28 cellular contexts compared by ENCODE assay signal in the genomic region with DNA sequence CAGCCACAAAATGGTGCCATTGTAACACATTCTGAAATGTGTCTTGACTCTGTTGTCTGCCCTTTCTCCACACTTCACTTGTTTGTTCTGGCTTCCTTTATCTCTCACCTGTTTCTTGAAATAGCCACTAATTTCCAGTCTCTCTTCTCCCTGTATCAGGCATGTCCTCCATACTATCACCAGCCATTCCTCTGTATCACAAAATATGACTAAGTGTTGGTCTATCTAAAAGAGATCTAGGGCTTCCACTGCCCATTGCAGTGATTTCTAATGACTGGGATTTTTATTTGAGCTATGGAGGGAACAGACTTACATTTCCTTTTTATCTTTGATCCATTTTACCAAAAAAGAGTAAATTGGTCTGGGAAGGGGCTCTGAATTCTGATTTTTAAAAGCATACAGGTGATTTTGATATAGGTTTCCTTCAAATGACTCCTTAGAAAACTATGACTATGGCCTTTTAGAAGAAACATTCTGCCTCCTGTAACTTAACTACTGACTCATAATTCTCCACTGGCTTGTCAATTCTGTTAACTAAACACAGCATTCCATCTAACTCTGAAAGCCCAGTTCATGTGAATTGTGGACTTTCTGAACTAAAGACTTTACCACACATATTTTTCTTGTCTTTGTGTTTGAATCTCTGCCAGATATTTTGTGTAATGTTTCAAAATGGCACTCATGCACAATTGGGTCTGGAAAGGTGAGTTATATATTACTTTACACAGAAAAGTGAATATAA.
DNase-seq lines count a peak whose midpoint lies in the region; ATAC-seq and TF ChIP-seq lines count a peak whose summit lies in the region.
"Had no signal": no experiment of that assay in that cellular context is flagged by ENCODE, and none has a peak within 500 bp of the region (broad histone marks: within the 10 kb centered on the region; RNA-seq: fewer than 3 reads in every experiment).

No MANE protein-coding gene starts in this region.

- H2AFZ ChIP-seq in hepatocyte: no peak overlapping the region
- H2AFZ ChIP-seq: parathyroid adenoma had no signal

- H3K36me3 Mint-ChIP-seq in HFFc6 (ENCODE audit: low read depth): no peaks in the 10 kb centered on the region
- H3K36me3 Mint-ChIP-seq in activated T-helper 1 cell treated with anti-CD3 and anti-CD28 coated beads, Interleukin-12 subunit alpha, Interleukin-12 subunit beta, Interleukin-2, Interleukin-4 antibody, amounts not matched to agents 30 ng/mL and 10 ng/mL and 1 ng/mL, durations not matched to agents 14 hours and 24 hours and 36 hours (ENCODE audit: low read depth): no peaks in the 10 kb centered on the region
- H3K36me3 Mint-ChIP-seq: activated naive CD8-positive, alpha-beta T cell; memory B cell; naive thymus-derived CD8-positive, alpha-beta T cell had no signal

- H3K9me2 ChIP-seq in hepatocyte (replicated peaks; ENCODE audit: insufficient read depth): no peaks in the 10 kb centered on the region

- H3K4me1 Mint-ChIP-seq in HFFc6 (ENCODE audit: low read depth): peaks cover 16% of the 10 kb centered on the region; the same call in 1 of the 2 replicates
- no peaks in the 10 kb centered on the region for H3K4me1 Mint-ChIP-seq in activated T-helper 1 cell treated with anti-CD3 and anti-CD28 coated beads, Interleukin-12 subunit alpha, Interleukin-12 subunit beta, Interleukin-2, Interleukin-4 antibody, amounts not matched to agents 30 ng/mL and 10 ng/mL and 1 ng/mL, durations not matched to agents 14 hours and 24 hours and 36 hours (ENCODE audit: low read depth)
- H3K4me1 Mint-ChIP-seq: memory B cell; naive thymus-derived CD8-positive, alpha-beta T cell; stimulated activated naive CD8-positive, alpha-beta T cell treated with anti-CD3 and anti-CD28 coated beads, Interleukin-15, amount 100 ng/mL, for 72 hours had no signal

- intact Hi-C loops in activated T-helper 1 cell treated with anti-CD3 and anti-CD28 coated beads, Interleukin-12 subunit alpha, Interleukin-12 subunit beta, Interleukin-2, Interleukin-4 antibody, amounts not matched to agents 30 ng/mL and 10 ng/mL and 1 ng/mL, durations not matched to agents 14 hours and 24 hours and 36 hours (cut with micrococcal nuclease): no loop called here

- peak overlapping the region; percentile 4; the same call in 1 of the 2 replicates for H3K27ac Mint-ChIP-seq in HFFc6
- no peak overlapping the region for H3K27ac Mint-ChIP-seq in activated T-helper 1 cell treated with anti-CD3 and anti-CD28 coated beads, Interleukin-12 subunit alpha, Interleukin-12 subunit beta, Interleukin-2, Interleukin-4 antibody, amounts not matched to agents 30 ng/mL and 10 ng/mL and 1 ng/mL, durations not matched to agents 14 hours and 24 hours and 36 hours
- H3K27ac Mint-ChIP-seq: activated naive CD8-positive, alpha-beta T cell; memory B cell; naive thymus-derived CD8-positive, alpha-beta T cell; stimulated activated naive CD8-positive, alpha-beta T cell treated with anti-CD3 and anti-CD28 coated beads, Interleukin-15, amount 100 ng/mL, for 72 hours had no signal

- TF ChIP-seq CTCF in HFFc6 (IDR thresholded peaks at IDR 0.05) (no peak), hepatocyte (IDR thresholded peaks at IDR 0.05; ENCODE audit: poor library complexity) (no peak)

- peaks cover 16% of the 10 kb centered on the region for H3K9me3 Mint-ChIP-seq in HFFc6
- peaks cover 8% of the 10 kb centered on the region for H3K9me3 Mint-ChIP-seq in activated T-helper 1 cell treated with anti-CD3 and anti-CD28 coated beads, Interleukin-12 subunit alpha, Interleukin-12 subunit beta, Interleukin-2, Interleukin-4 antibody, amounts not matched to agents 30 ng/mL and 10 ng/mL and 1 ng/mL, durations not matched to agents 14 hours and 24 hours and 36 hours

- no peaks in the 10 kb centered on the region for H3K4me1 ChIP-seq in hepatocyte (ENCODE audit: insufficient read depth)
- H3K4me1 ChIP-seq: esophagus muscularis mucosa, parathyroid adenoma, Peyer's patch had no signal

- H3K4me3 Mint-ChIP-seq in HFFc6: no peak overlapping the region
- H3K4me3 Mint-ChIP-seq in activated T-helper 1 cell treated with anti-CD3 and anti-CD28 coated beads, Interleukin-12 subunit alpha, Interleukin-12 subunit beta, Interleukin-2, Interleukin-4 antibody, amounts not matched to agents 30 ng/mL and 10 ng/mL and 1 ng/mL, durations not matched to agents 14 hours and 24 hours and 36 hours: no peak overlapping the region
- H3K4me3 Mint-ChIP-seq: activated naive CD8-positive, alpha-beta T cell; memory B cell; naive thymus-derived CD8-positive, alpha-beta T cell; stimulated activated naive CD8-positive, alpha-beta T cell treated with anti-CD3 and anti-CD28 coated beads, Interleukin-15, amount 100 ng/mL, for 72 hours had no signal

- DNase-seq in HFFc6 (peak; percentile 75), astrocyte of the hippocampus (ENCODE audit: low read depth, low spot score) (peak; percentile 49), hepatocyte (ENCODE audit: low spot score) (no peak), LoVo (ENCODE audit: low spot score) (no peak), GDM1 (lab: John Stamatoyannopoulos, UW) (no peak)
- DNase-seq in activated T-helper 1 cell treated with anti-CD3 and anti-CD28 coated beads, Interleukin-12 subunit alpha, Interleukin-12 subunit beta, Interleukin-2, Interleukin-4 antibody, amounts not matched to agents 30 ng/mL and 10 ng/mL and 1 ng/mL, durations not matched to agents 14 hours and 24 hours and 36 hours (ENCODE audit: low spot score): no peak
- DNase-seq: activated CD4-positive, CD25-positive, alpha-beta regulatory T cell treated with anti-CD3 and anti-CD28 coated beads, Interleukin-2, amount 50 U/mL, for 72 hours; activated CD8-positive, alpha-beta memory T cell treated with anti-CD3 and anti-CD28 coated beads for 24 hours; activated T-cell treated with anti-CD3 and anti-CD28 coated beads, Interleukin-2, amount 50 U/mL, for 48 hours; C1 segment of cervical spinal cord; caudate nucleus; effector CD4-positive, alpha-beta T cell; KBM-7; naive thymus-derived CD8-positive, alpha-beta T cell; NCI-H1048; NCI-H2029 treated with DMSO at 0.1 percent for 48 hours; NCI-H446; Peyer's patch; small intestine; stimulated activated CD4-positive, alpha-beta T cell treated with anti-CD3 and anti-CD28 coated beads, Interleukin-4, amount 100 ng/mL, for 1 hour; stimulated activated naive CD8-positive, alpha-beta T cell treated with anti-CD3 and anti-CD28 coated beads, Interleukin-15, amount 100 ng/mL, for 72 hours; T1000; trophoblast cell had no signal

- ATAC-seq in HG03442 (IDR thresholded peaks at IDR 0.05; ENCODE audit: unreplicated experiment): no peak
- ATAC-seq: naive thymus-derived CD8-positive, alpha-beta T cell; stimulated activated naive CD8-positive, alpha-beta T cell treated with anti-CD3 and anti-CD28 coated beads, Interleukin-15, amount 100 ng/mL, for 72 hours had no signal

- no peak overlapping the region for H3K4me3 ChIP-seq in hepatocyte
- H3K4me3 ChIP-seq: esophagus muscularis mucosa, Peyer's patch had no signal

- no peaks in the 10 kb centered on the region for H3K9me3 ChIP-seq in hepatocyte (ENCODE audit: low read depth)
- H3K9me3 ChIP-seq: esophagus muscularis mucosa, Peyer's patch had no signal

- peaks cover 1% of the 10 kb centered on the region; the same call in 1 of the 2 replicates for H3K27me3 Mint-ChIP-seq in HFFc6 (ENCODE audit: insufficient read depth)
- H3K27me3 Mint-ChIP-seq in activated T-helper 1 cell treated with anti-CD3 and anti-CD28 coated beads, Interleukin-12 subunit alpha, Interleukin-12 subunit beta, Interleukin-2, Interleukin-4 antibody, amounts not matched to agents 30 ng/mL and 10 ng/mL and 1 ng/mL, durations not matched to agents 14 hours and 24 hours and 36 hours (ENCODE audit: insufficient read depth): no peaks in the 10 kb centered on the region
- H3K27me3 Mint-ChIP-seq: activated naive CD8-positive, alpha-beta T cell; memory B cell; naive thymus-derived CD8-positive, alpha-beta T cell; stimulated activated naive CD8-positive, alpha-beta T cell treated with anti-CD3 and anti-CD28 coated beads, Interleukin-15, amount 100 ng/mL, for 72 hours had no signal

- H3K27ac ChIP-seq in hepatocyte: peak overlapping the region; percentile 53
- H3K27ac ChIP-seq: esophagus muscularis mucosa, parathyroid adenoma, Peyer's patch had no signal

- no peaks in the 10 kb centered on the region for H3K27me3 ChIP-seq in hepatocyte
- H3K27me3 ChIP-seq: esophagus muscularis mucosa, Peyer's patch had no signal

- no peaks in the 10 kb centered on the region for H3K36me3 ChIP-seq in hepatocyte (replicated peaks; ENCODE audit: insufficient read depth, low read depth)
- H3K36me3 ChIP-seq: esophagus muscularis mucosa, Peyer's patch had no signal

- H3K79me2 ChIP-seq in hepatocyte: no peaks in the 10 kb centered on the region
- H3K79me2 ChIP-seq: parathyroid adenoma had no signal

- H4K20me1 ChIP-seq in hepatocyte (ENCODE audit: insufficient read depth, poor library complexity, severe bottlenecking): no peaks in the 10 kb centered on the region

- no peak overlapping the region for H3K4me2 ChIP-seq in hepatocyte

Comparison
In these comparisons a context has a peak if more than half of its experiments do, and no peak if none do; other contexts are left out.
1. DNase-seq: peak in HFFc6 (single experiment) and astrocyte of the hippocampus (single experiment); none in hepatocyte (single experiment), LoVo (single experiment), activated T-helper 1 cell treated with anti-CD3 and anti-CD28 coated beads, Interleukin-12 subunit alpha, Interleukin-12 subunit beta, Interleukin-2, Interleukin-4 antibody, amounts not matched to agents 30 ng/mL and 10 ng/mL and 1 ng/mL, durations not matched to agents 14 hours and 24 hours and 36 hours (single experiment) and GDM1 (single experiment).